Comparison of ENCODE assay signal across 11 cellular contexts in the genomic region with DNA sequence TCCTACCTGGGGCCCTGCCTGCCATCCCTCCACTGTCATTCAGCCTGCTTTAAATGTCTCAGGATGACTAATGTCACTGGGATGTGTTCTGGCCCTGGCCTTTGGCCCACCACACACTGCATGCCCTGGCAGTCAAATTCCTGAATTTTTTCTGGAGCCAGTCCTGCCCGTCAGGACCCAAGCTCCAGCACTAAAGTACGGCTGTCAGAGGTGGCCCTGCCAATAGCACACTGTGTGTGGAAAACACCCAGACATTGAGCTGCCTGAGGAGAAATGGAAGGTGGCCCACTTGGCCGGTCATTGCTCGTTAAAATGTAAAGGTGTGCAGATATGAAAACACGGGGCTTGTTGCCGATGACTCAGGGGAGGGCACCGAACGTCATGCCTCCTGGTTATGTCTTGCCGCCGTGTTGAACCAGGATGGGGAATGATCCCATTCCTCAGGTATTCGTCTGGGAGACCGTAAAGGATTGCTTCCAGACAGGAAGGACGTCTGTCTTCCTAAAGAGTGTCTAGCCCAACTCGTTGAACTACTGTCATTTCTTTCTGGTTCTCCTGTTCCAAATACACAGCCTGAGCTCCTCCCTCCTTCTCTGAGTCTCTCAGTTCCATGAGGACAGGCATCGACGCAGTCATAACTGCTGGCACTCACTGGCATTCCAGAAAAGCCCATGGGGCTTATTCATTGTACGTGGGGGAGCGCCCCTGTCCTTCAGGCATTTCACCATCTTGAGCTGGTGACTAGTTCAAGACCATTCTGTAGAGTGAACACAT. TPM values are rescaled to one million over a fixed set of nuclear protein-coding genes. Genes with fewer than 3 reads are reported as not detected.
A peak's percentile ranks its signal among the peaks of the same experiment; 100 is the strongest.
DNase-seq lines count a peak whose midpoint lies in the region; ATAC-seq, FAIRE-seq and TF ChIP-seq lines count a peak whose summit lies in the region.
"Had no signal": no experiment of that assay in that cellular context is flagged by ENCODE, and none has a peak within 500 bp of the region (broad histone marks: within the 10 kb centered on the region; RNA-seq: fewer than 3 reads in every experiment).

No MANE protein-coding gene starts in this region.

- H4K91ac ChIP-seq in H9 (ENCODE audit: insufficient read length, low read depth, low read length): no peak overlapping the region

- intact Hi-C loops in breast epithelium (cut with DNase I; ENCODE audit: low total_unique reads): no loop called here

- no peaks in the 10 kb centered on the region for H3K27me3 ChIP-seq in H9 (ENCODE audit: insufficient read depth, low read length)
- H3K27me3 ChIP-seq in breast epithelium: no peaks in the 10 kb centered on the region
- H3K27me3 ChIP-seq in keratinocyte (ENCODE audit: control insufficient read depth, extremely low read depth, insufficient read depth, low read length): no peaks in the 10 kb centered on the region
- H3K27me3 ChIP-seq in smooth muscle cell (ENCODE audit: low read depth): no peaks in the 10 kb centered on the region

- no peak overlapping the region for H2AK5ac ChIP-seq in H9 (ENCODE audit: insufficient read length, low read length)

- no peak overlapping the region for H3K4me2 ChIP-seq in H9 (ENCODE audit: insufficient read depth, insufficient read length, low read length)
- peak overlapping the region; percentile 83 for H3K4me2 ChIP-seq in keratinocyte (ENCODE audit: control insufficient read depth, extremely low read depth, insufficient read depth, low read depth, low read length)
- H3K4me2 ChIP-seq in smooth muscle cell: peak overlapping the region; percentile 60

- H3K79me2 ChIP-seq in H9 (ENCODE audit: insufficient read depth, low read length) (no peaks in the 10 kb centered on the region), keratinocyte (ENCODE audit: control insufficient read depth, insufficient read depth, low read length) (peaks cover 33% of the 10 kb centered on the region), smooth muscle cell (ENCODE audit: low read depth) (peaks cover 96% of the 10 kb centered on the region)

- H4K8ac ChIP-seq in H9 (replicated peaks; ENCODE audit: insufficient read length, low read depth, low read length): no peak overlapping the region

- H4K5ac ChIP-seq in H9 (ENCODE audit: insufficient read length, low read depth, low read length): no peak overlapping the region

- H3K9me3 Mint-ChIP-seq in H9: no peaks in the 10 kb centered on the region; a peak in 1 of 5 replicates
- H3K9me3 Mint-ChIP-seq: stimulated activated naive CD8-positive, alpha-beta T cell treated with anti-CD3 and anti-CD28 coated beads, Interleukin-15, Interleukin-2, amounts not matched to agents 100 ng/mL and 50 ng/mL, for 24 hours had no signal

- no peak overlapping the region for H3T11ph ChIP-seq in H9 (ENCODE audit: low read length)

- DNase-seq in H9 (no peak), breast epithelium (ENCODE audit: low spot score in 2 of 2) (peak; percentile 66 to 88), keratinocyte (ENCODE audit: low read depth, low spot score) (peak; percentile 97), smooth muscle cell (lab: John Stamatoyannopoulos, UW; ENCODE audit: unreplicated experiment) (no peak), NCI-H146 (lab: John Stamatoyannopoulos, UW) (no peak)
- DNase-seq: activated CD8-positive, alpha-beta memory T cell treated with anti-CD3 and anti-CD28 coated beads, Interleukin-2, amount 50 U/mL, for 4 hours; effector CD4-positive, alpha-beta T cell had no signal

- TF ChIP-seq CTCF in H9 (conservative IDR thresholded peaks at IDR 0.05) (no peak), breast epithelium (IDR thresholded peaks at IDR 0.05) (no peak), keratinocyte (optimal IDR thresholded peaks at IDR 0.05 in 1 of 3, IDR thresholded peaks at IDR 0.05 in 1 of 3, conservative IDR thresholded peaks at IDR 0.05 in 1 of 3; ENCODE audit: extremely low read depth in 1 of 3, insufficient read depth in 2 of 3, low read length in 3 of 3) (no peak), smooth muscle cell (IDR thresholded peaks at IDR 0.05; ENCODE audit: borderline replicate concordance, insufficient read depth, poor library complexity, severe bottlenecking) (no peak)

- no peak overlapping the region for H2BK12ac ChIP-seq in H9 (ENCODE audit: insufficient read length, low read depth, low read length)

- H3K36me3 Mint-ChIP-seq in H9 (ENCODE audit: insufficient read depth in 1 of 3, low read depth in 3 of 3): no peaks in the 10 kb centered on the region; a peak in 1 of 7 replicates

- dilution Hi-C loops in keratinocyte (cut with MboI; ENCODE audit: extremely low pct_ligation_motif_present, low sequenced_read_pairs): no loop called here

- no peaks in the 10 kb centered on the region for H3K36me3 ChIP-seq in breast epithelium
- peaks cover 0 to 3% of the 10 kb centered on the region in 2 experiments for H3K36me3 ChIP-seq in keratinocyte (ENCODE audit: control insufficient read depth in 2 of 2, extremely low read depth in 1 of 2, insufficient read depth in 2 of 2, low read length in 2 of 2)
- H3K36me3 ChIP-seq in smooth muscle cell (ENCODE audit: low read depth): no peaks in the 10 kb centered on the region

- no peak overlapping the region for H3K14ac ChIP-seq in H9 (ENCODE audit: insufficient read depth, low read length)

- peaks cover 86% of the 10 kb centered on the region for H3F3A ChIP-seq in smooth muscle cell (ENCODE audit: low read depth)

- no peaks in the 10 kb centered on the region for H4K20me1 ChIP-seq in H9 (ENCODE audit: control insufficient read depth, insufficient read depth, insufficient read length)
- no peaks in the 10 kb centered on the region for H4K20me1 ChIP-seq in keratinocyte (ENCODE audit: control insufficient read depth, extremely low read depth, insufficient read depth, low read length)
- peaks cover 97% of the 10 kb centered on the region for H4K20me1 ChIP-seq in smooth muscle cell (ENCODE audit: low read depth)

- H3K4ac ChIP-seq in H9 (ENCODE audit: low read depth, low read length): no peak overlapping the region

- peaks cover 7 to 14% of the 10 kb centered on the region in 2 experiments for H3K4me1 Mint-ChIP-seq in H9

- peak overlapping the region in 1 of 3 donors; percentile 12 for H3K4me3 ChIP-seq in breast epithelium
- peak overlapping the region in 1 of 3 experiments; percentile 39 for H3K4me3 ChIP-seq in keratinocyte (ENCODE audit: control insufficient read depth in 2 of 3, extremely low read depth in 1 of 3, insufficient read depth in 2 of 3, low read depth in 1 of 3, low read length in 3 of 3)
- H3K4me3 ChIP-seq in smooth muscle cell: no peak overlapping the region

- H3K4me3 Mint-ChIP-seq in H9: no peak overlapping the region
- H3K4me3 Mint-ChIP-seq: stimulated activated naive CD8-positive, alpha-beta T cell treated with anti-CD3 and anti-CD28 coated beads, Interleukin-15, Interleukin-2, amounts not matched to agents 100 ng/mL and 50 ng/mL, for 24 hours had no signal

- H2BK120ac ChIP-seq in H9 (ENCODE audit: low read depth, low read length, poor library complexity, severe bottlenecking): no peak overlapping the region

- no peak overlapping the region for H3K9ac ChIP-seq in H9 (ENCODE audit: extremely low read depth, insufficient read length, low read length)
- peak overlapping the region; percentile 67 for H3K9ac ChIP-seq in keratinocyte (ENCODE audit: control insufficient read depth, extremely low read depth, insufficient read depth, low read length)
- peak overlapping the region; percentile 69 for H3K9ac ChIP-seq in smooth muscle cell (ENCODE audit: low read depth)

- ATAC-seq in HG02970 (IDR thresholded peaks at IDR 0.05; ENCODE audit: low FRiP score, unreplicated experiment): no peak
- no peak for ATAC-seq in HG02981 (IDR thresholded peaks at IDR 0.05; ENCODE audit: unreplicated experiment)
- no peak for ATAC-seq in HG02884 (IDR thresholded peaks at IDR 0.05; ENCODE audit: unreplicated experiment)

- H2AFZ ChIP-seq in H9 (ENCODE audit: low read length) (no peak overlapping the region), keratinocyte (ENCODE audit: control insufficient read depth, low read length) (no peak overlapping the region), smooth muscle cell (ENCODE audit: low read depth) (no peak overlapping the region)

- H2BK15ac ChIP-seq in H9 (ENCODE audit: low read depth, low read length): no peak overlapping the region

- TF ChIP-seq POLR2A in breast epithelium (IDR thresholded peaks at IDR 0.05): no peak

- H3K27ac ChIP-seq in H9 (ENCODE audit: insufficient read length, low read depth, low read length) (no peak overlapping the region), breast epithelium (peak overlapping the region; percentile 78 to 84), keratinocyte (ENCODE audit: control insufficient read depth, insufficient read depth, low read length) (peak overlapping the region; percentile 85), smooth muscle cell (ENCODE audit: low read depth) (peak overlapping the region; percentile 96)

- no CpG with 5 or more reads among the region's 18 CpGs for whole genome bisulfite sequencing in H9 (ENCODE audit: extremely low coverage, insufficient read length, low lambda C conversion rate)
- WGBS in smooth muscle cell (ENCODE audit: low lambda C conversion rate): 23% methylated on average over 18 of the region's 18 CpGs

- H3K23me2 ChIP-seq in H9 (ENCODE audit: insufficient read length, low read depth, low read length, poor library complexity, severe bottlenecking): no peaks in the 10 kb centered on the region

- H2BK5ac ChIP-seq in H9 (ENCODE audit: insufficient read length, low read length): no peak overlapping the region

- H3K18ac ChIP-seq in H9 (ENCODE audit: insufficient read length, low read depth, low read length): no peak overlapping the region

- peaks cover 3% of the 10 kb centered on the region for H3K79me1 ChIP-seq in H9 (ENCODE audit: insufficient read depth, low read depth, low read length, poor library complexity, severe bottlenecking)

- peaks cover 2% of the 10 kb centered on the region for H3K9me1 ChIP-seq in keratinocyte (ENCODE audit: control insufficient read depth, extremely low read depth, insufficient read depth, low read length)

- no peaks in the 10 kb centered on the region for H3K27me3 Mint-ChIP-seq in H9 (ENCODE audit: low read depth)

- no peak overlapping the region for H2BK20ac ChIP-seq in H9 (ENCODE audit: low read depth, low read length, poor library complexity, severe bottlenecking)

- no peak overlapping the region for H3K56ac ChIP-seq in H9 (ENCODE audit: insufficient read length, low read depth, low read length)

- no peak overlapping the region for H3K23ac ChIP-seq in H9 (ENCODE audit: insufficient read length, low read depth, low read length)

- H3K27ac Mint-ChIP-seq in H9: peak overlapping the region in 2 of 3 experiments; percentile 53 to 69; a peak in 3 of 7 replicates
- H3K27ac Mint-ChIP-seq: stimulated activated naive CD8-positive, alpha-beta T cell treated with anti-CD3 and anti-CD28 coated beads, Interleukin-15, Interleukin-2, amounts not matched to agents 100 ng/mL and 50 ng/mL, for 24 hours had no signal

- H3K4me1 ChIP-seq in H9 (ENCODE audit: insufficient read depth, low read length) (no peaks in the 10 kb centered on the region; the same call in 1 of the 2 replicates), breast epithelium (no peaks in the 10 kb centered on the region), keratinocyte (ENCODE audit: control insufficient read depth, extremely low read depth, insufficient read depth, low read length) (peaks cover 60% of the 10 kb centered on the region), smooth muscle cell (ENCODE audit: low read depth) (peaks cover 3% of the 10 kb centered on the region)

- FAIRE-seq in keratinocyte (lab: Jason Lieb, UNC): peak; percentile 99

- H3K9me3 ChIP-seq in H9 (ENCODE audit: control insufficient read depth, low read depth, low read length) (no peaks in the 10 kb centered on the region), breast epithelium (no peaks in the 10 kb centered on the region), keratinocyte (ENCODE audit: control insufficient read depth, low read depth, low read length) (no peaks in the 10 kb centered on the region), smooth muscle cell (replicated peaks; ENCODE audit: low read depth) (no peaks in the 10 kb centered on the region)

RNA-seq across cellular contexts. Expression of a gene that starts 40.6 kb away (rescaled TPM):
- total RNA-seq in H9 (2021) (68.8 and 76.5 TPM in 2 replicates), breast epithelium (100 to 1,000 TPM; 107 to 841 (median 307) TPM), smooth muscle cell (1,456 and 1,535 TPM in 2 replicates)
- polyA plus RNA-seq in keratinocyte (30.7 to 64.2 TPM (median 31.1 TPM) in 3 replicates), smooth muscle cell (2,012 and 2,786 TPM in 2 replicates)
- polyA plus RNA-seq in keratinocyte (2011; ENCODE audit: low read depth): 2.4 TPM
- polyA plus RNA-seq in keratinocyte (2011; cell fraction: cytosol; rRNA removed): 5.3 and 11.3 TPM in 2 replicates
- 78.0 and 99.9 TPM in 2 replicates for polyA plus RNA-seq in keratinocyte (2011; cell fraction: nucleus; rRNA removed)
- 6.3 and 80.3 TPM in 2 replicates for polyA plus RNA-seq in keratinocyte (2012; ENCODE audit: low replicate concordance)
- 69.8 to 191 TPM (median 82.0 TPM) in 3 replicates for polyA minus RNA-seq in keratinocyte
- polyA minus RNA-seq in keratinocyte (2011; cell fraction: cytosol; rRNA and poly(A)+ RNA removed): 38.8 TPM
- 150 and 169 TPM in 2 replicates for polyA minus RNA-seq in keratinocyte (2011; cell fraction: nucleus; rRNA and poly(A)+ RNA removed)

RNA-seq across cellular contexts. Expression of a gene that starts 40.8 kb away (rescaled TPM):
- total RNA-seq in H9 (2021) (73.1 and 74.6 TPM in 2 replicates), breast epithelium (1,000 to 10,000 TPM in 1 of 3 donors, 100 to 1,000 TPM in 2; 118 to 1,008 (median 370) TPM), smooth muscle cell (4,372 and 5,353 TPM in 2 replicates)
- polyA plus RNA-seq in keratinocyte (14.5 to 30.3 TPM (median 22.3 TPM) in 3 replicates), smooth muscle cell (1,844 and 2,409 TPM in 2 replicates)
- polyA plus RNA-seq in keratinocyte (2011; ENCODE audit: low read depth): 1.3 TPM
- 4.7 and 5.4 TPM in 2 replicates for polyA plus RNA-seq in keratinocyte (2011; cell fraction: cytosol; rRNA removed)
- polyA plus RNA-seq in keratinocyte (2011; cell fraction: nucleus; rRNA removed): 40.7 and 46.5 TPM in 2 replicates
- polyA plus RNA-seq in keratinocyte (2012; ENCODE audit: low replicate concordance): 2.0 and 35.6 TPM in 2 replicates
- 39.4 to 56.2 TPM (median 43.0 TPM) in 3 replicates for polyA minus RNA-seq in keratinocyte
- polyA minus RNA-seq in keratinocyte (2011; cell fraction: cytosol; rRNA and poly(A)+ RNA removed): 12.3 TPM
- 57.2 and 70.4 TPM in 2 replicates for polyA minus RNA-seq in keratinocyte (2011; cell fraction: nucleus; rRNA and poly(A)+ RNA removed)

Comparison
In these comparisons a context has a peak if more than half of its experiments do, and no peak if none do; other contexts are left out.
1. DNase-seq: peak in breast epithelium (2 of 2) and keratinocyte (single experiment); none in H9 (single experiment), smooth muscle cell (single experiment) and NCI-H146 (single experiment).